ENCODE assay signal across 17 cellular contexts in the genomic region with DNA sequence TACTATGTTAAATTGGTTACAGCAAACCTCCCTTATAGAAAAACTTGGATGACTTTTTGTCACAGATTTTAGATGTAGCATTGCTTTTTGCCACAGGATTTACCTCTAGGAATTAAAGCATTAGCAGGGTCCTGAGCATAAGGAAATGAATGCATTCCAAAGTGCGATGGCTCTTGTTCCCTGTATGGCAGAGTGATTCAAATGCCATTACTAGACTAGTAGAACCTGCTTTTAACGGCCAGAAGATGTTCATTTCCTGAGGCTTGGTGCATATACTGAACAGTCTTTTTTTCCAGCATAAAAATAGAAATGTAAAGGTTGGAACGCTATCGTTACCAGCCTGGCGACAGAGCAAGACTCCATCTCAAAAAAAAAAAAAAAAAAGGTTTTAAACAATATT. TPM values are rescaled to one million over a fixed set of nuclear protein-coding genes. Genes with fewer than 3 reads are reported as not detected.
DNase-seq lines count a peak whose midpoint lies in the region; ATAC-seq, FAIRE-seq and TF ChIP-seq lines count a peak whose summit lies in the region.
"Had no signal": no experiment of that assay in that cellular context is flagged by ENCODE, and none has a peak within 500 bp of the region (broad histone marks: within the 10 kb centered on the region; RNA-seq: fewer than 3 reads in every experiment).

No MANE protein-coding gene starts in this region.

- H3K27ac Mint-ChIP-seq in activated CD4-positive, alpha-beta memory T cell treated with anti-CD3 and anti-CD28 coated beads, Interleukin-2, amount 10 ng/mL, durations not matched to agents 7 days and 5 days: no peak overlapping the region
- H3K27ac Mint-ChIP-seq: CD4-positive, alpha-beta T cell; H9 had no signal

- 0 out of 2 replicates have a peak, but pooled peaks cover 5% of the 10 kb centered on the region for H3K4me1 ChIP-seq in PC-9 (replicated peaks; ENCODE audit: insufficient read depth)
- no peaks in the 10 kb centered on the region for H3K4me1 ChIP-seq in small intestine (ENCODE audit: control insufficient read depth in 2 of 2, insufficient read depth in 1 of 2, low read depth in 1 of 2, low read length in 1 of 2)

- H3K36me3 ChIP-seq in PC-9 (ENCODE audit: low read depth): no peaks in the 10 kb centered on the region
- H3K36me3 ChIP-seq in small intestine (ENCODE audit: control insufficient read depth in 2 of 2, insufficient read depth in 2 of 2, low read length in 2 of 2): no peaks in the 10 kb centered on the region

- peak; percentile 85 for ATAC-seq in left colon
- ATAC-seq in HG03139 (IDR thresholded peaks at IDR 0.05; ENCODE audit: unreplicated experiment): no peak
- ATAC-seq: GM12878 had no signal

- H3K36me3 Mint-ChIP-seq in activated CD4-positive, alpha-beta memory T cell treated with anti-CD3 and anti-CD28 coated beads, Interleukin-2, amount 10 ng/mL, durations not matched to agents 7 days and 5 days (ENCODE audit: low read depth): no peaks in the 10 kb centered on the region

- H2AFZ ChIP-seq in PC-9: no peak overlapping the region

- no TSS peak for BruUV-seq in PC-9 (replicated peaks; lab: Mats Ljungman, UMichigan)

- TF ChIP-seq CTCF in LNCaP clone FGC (IDR thresholded peaks at IDR 0.05; ENCODE audit: control insufficient read depth, extremely low read depth, insufficient read depth): no peak
- no peak for TF ChIP-seq CTCF in PC-9 (conservative IDR thresholded peaks at IDR 0.05)

- CTCF ChIA-PET in PC-9 (lab: Charles Lee): no interaction called here
- CTCF ChIA-PET in activated CD4-positive, alpha-beta memory T cell treated with anti-CD3 and anti-CD28 coated beads, Interleukin-2, amount 10 ng/mL, durations not matched to agents 7 days and 5 days (lab: Charles Lee): no interaction called here

- H3K27me3 Mint-ChIP-seq in activated CD4-positive, alpha-beta memory T cell treated with anti-CD3 and anti-CD28 coated beads, Interleukin-2, amount 10 ng/mL, durations not matched to agents 7 days and 5 days: no peaks in the 10 kb centered on the region
- H3K27me3 Mint-ChIP-seq: CD4-positive, alpha-beta T cell had no signal

- WGBS in small intestine, 3 donors: 15 to 40% (median 37%) methylated on average over 5 of the region's 5 CpGs

- H3K9me3 ChIP-seq in PC-9 (ENCODE audit: insufficient read depth, low read depth): no peaks in the 10 kb centered on the region; the same call in none of the 2 replicates
- no peaks in the 10 kb centered on the region for H3K9me3 ChIP-seq in small intestine (ENCODE audit: control insufficient read depth, low read depth)

- H3K79me2 ChIP-seq in PC-9 (ENCODE audit: low read depth): no peaks in the 10 kb centered on the region

- intact Hi-C loops in PC-9 (cut with micrococcal nuclease; ENCODE audit: unreplicated experiment): no loop called here
- intact Hi-C loops in left colon (cut with DNase I, micrococcal nuclease): no loop called here

- DNase-seq in LNCaP clone FGC (ENCODE audit: low read depth) (peak; percentile 62), PC-9 (peak; percentile 2 to 58), left colon (no peak), small intestine (peak; percentile 29)
- no peak for DNase-seq in activated CD4-positive, alpha-beta memory T cell treated with anti-CD3 and anti-CD28 coated beads, Interleukin-2, amount 10 ng/mL, durations not matched to agents 7 days and 5 days
- no peak for DNase-seq in stimulated activated CD4-positive, alpha-beta T cell treated with anti-CD3 and anti-CD28 coated beads, Interleukin-4, amount 100 ng/mL, for 4 hours
- DNase-seq: ACHN; CD4-positive, alpha-beta T cell; DMS153; DMS79; EL; H9 had no signal

- H3K9me2 ChIP-seq in PC-9 (ENCODE audit: insufficient read depth): no peaks in the 10 kb centered on the region; the same call in 1 of the 2 replicates

- H3K4me2 ChIP-seq in PC-9: no peak overlapping the region

- no peaks in the 10 kb centered on the region for H3K4me1 Mint-ChIP-seq in activated CD4-positive, alpha-beta memory T cell treated with anti-CD3 and anti-CD28 coated beads, Interleukin-2, amount 10 ng/mL, durations not matched to agents 7 days and 5 days
- H3K4me1 Mint-ChIP-seq: H9 had no signal

- no peaks in the 10 kb centered on the region; the same call in 1 of the 2 replicates for H3F3A ChIP-seq in PC-9 (ENCODE audit: insufficient read depth, low read depth)

- H3K4me3 Mint-ChIP-seq in activated CD4-positive, alpha-beta memory T cell treated with anti-CD3 and anti-CD28 coated beads, Interleukin-2, amount 10 ng/mL, durations not matched to agents 7 days and 5 days: no peak overlapping the region
- H3K4me3 Mint-ChIP-seq: CD4-positive, alpha-beta T cell; H9 had no signal

- no peaks in the 10 kb centered on the region for H4K20me1 ChIP-seq in PC-9 (ENCODE audit: insufficient read depth)

- no peak for FAIRE-seq in small intestine (lab: Jason Lieb, UNC)
- FAIRE-seq: A204.1, GM12878, H1 had no signal

- H3K27me3 ChIP-seq in PC-9 (ENCODE audit: insufficient read depth, low read depth) (no peaks in the 10 kb centered on the region), small intestine (ENCODE audit: control insufficient read depth in 2 of 2, insufficient read depth in 2 of 2, low read length in 2 of 2) (no peaks in the 10 kb centered on the region)

- POLR2A ChIA-PET in PC-9 (lab: Charles Lee; ENCODE audit: unreplicated experiment): interaction anchor here (0.7 kb wide), 1 partner anchor 278 kb away, joined by 5 read pairs; no protein-coding TSS in a partner anchor
- POLR2A ChIA-PET in activated CD4-positive, alpha-beta memory T cell treated with anti-CD3 and anti-CD28 coated beads, Interleukin-2, amount 10 ng/mL, durations not matched to agents 7 days and 5 days (lab: Charles Lee): no interaction called here

- H3K27ac ChIP-seq in PC-9: no peak overlapping the region
- H3K27ac ChIP-seq in small intestine (ENCODE audit: low read depth in 1 of 2, low read length in 1 of 2): no peak overlapping the region
- H3K27ac ChIP-seq: HL-60 had no signal

- peaks cover 6% of the 10 kb centered on the region for H3K9me3 Mint-ChIP-seq in activated CD4-positive, alpha-beta memory T cell treated with anti-CD3 and anti-CD28 coated beads, Interleukin-2, amount 10 ng/mL, durations not matched to agents 7 days and 5 days
- H3K9me3 Mint-ChIP-seq: H9 had no signal

- no peak overlapping the region for H3K4me3 ChIP-seq in LNCaP clone FGC (ENCODE audit: low read depth, low read length)
- H3K4me3 ChIP-seq in PC-9: no peak overlapping the region
- no peak overlapping the region for H3K4me3 ChIP-seq in small intestine (ENCODE audit: low read depth in 1 of 2, low read length in 2 of 2)
- H3K4me3 ChIP-seq: GM12878 had no signal

RNA-seq across cellular contexts. Expression of a gene that starts 59.4 kb away (rescaled TPM):
- total RNA-seq in PC-9 (2021): 146 and 174 TPM in 2 replicates
- total RNA-seq in left colon: 1 to 10 TPM; 3.2 to 4.0 TPM
- polyA plus RNA-seq in small intestine: 1 to 10 TPM in 1 of 3 donors, under 1 TPM in 2; under 0.01 to 1.0 (median 0.22) TPM
- total RNA-seq in activated CD4-positive, alpha-beta memory T cell treated with anti-CD3 and anti-CD28 coated beads, Interleukin-2, amount 10 ng/mL, durations not matched to agents 7 days and 5 days: not detected

Comparison
In these comparisons a context has a peak if more than half of its experiments do, and no peak if none do; other contexts are left out.
1. DNase-seq: peak in LNCaP clone FGC (single experiment), PC-9 (2 of 2) and small intestine (single experiment); none in left colon (0 of 2), activated CD4-positive, alpha-beta memory T cell treated with anti-CD3 and anti-CD28 coated beads, Interleukin-2, amount 10 ng/mL, durations not matched to agents 7 days and 5 days (single experiment) and stimulated activated CD4-positive, alpha-beta T cell treated with anti-CD3 and anti-CD28 coated beads, Interleukin-4, amount 100 ng/mL, for 4 hours (0 of 2).
2. RNA of a gene that starts 59.4 kb away (total RNA-seq): 146 to 174 TPM in PC-9; 3.2 to 4.0 TPM in left colon and not detected in activated CD4-positive, alpha-beta memory T cell treated with anti-CD3 and anti-CD28 coated beads, Interleukin-2, amount 10 ng/mL, durations not matched to agents 7 days and 5 days; every median in the first group is over 10 times any median in the second.